Comparison of ENCODE assay signal across 15 cellular contexts in the genomic region with DNA sequence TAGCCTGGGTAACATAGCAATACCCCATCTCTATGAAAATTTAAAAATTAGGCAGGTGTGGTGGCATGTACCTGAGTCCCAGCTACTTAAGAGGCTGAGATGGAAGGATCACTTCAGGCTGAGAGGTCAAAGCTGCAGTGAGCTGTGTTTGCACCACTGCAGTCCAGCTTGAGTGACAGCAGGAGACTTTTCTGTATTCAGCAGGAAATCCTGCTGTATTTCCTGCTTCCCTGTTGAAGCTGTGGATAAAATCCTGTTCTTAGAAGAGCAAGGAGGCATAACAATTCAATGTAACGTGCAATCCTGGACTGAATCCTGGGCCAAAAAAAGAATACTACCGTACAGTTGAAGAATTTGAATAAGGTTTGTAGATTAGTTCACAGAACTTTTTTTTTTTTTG.
"Had no signal": no experiment of that assay in that cellular context is flagged by ENCODE, and none has a peak within 500 bp of the region (broad histone marks: within the 10 kb centered on the region; RNA-seq: fewer than 3 reads in every experiment).

No MANE protein-coding gene starts in this region.

- H3K27ac ChIP-seq: breast epithelium, coronary artery, esophagus muscularis mucosa, tibial nerve, vagina had no signal

- H3K4me1 ChIP-seq: breast epithelium had no signal

- H3K9me3 ChIP-seq: breast epithelium, esophagus muscularis mucosa, tibial nerve, vagina had no signal

- ATAC-seq: activated CD4-positive, CD25-positive, alpha-beta regulatory T cell treated with anti-CD3 and anti-CD28 coated beads, Interleukin-2, amount 50 U/mL, for 24 hours; activated CD8-positive, alpha-beta T cell treated with anti-CD3 and anti-CD28 coated beads, Interleukin-2, amount 10 ng/mL, durations not matched to agents 7 days and 5 days had no signal

- H3K4me3 ChIP-seq: breast epithelium, coronary artery, esophagus muscularis mucosa, tibial nerve, vagina had no signal

- H3K36me3 ChIP-seq: breast epithelium had no signal

- DNase-seq: activated CD4-positive, alpha-beta T cell treated with anti-CD3 and anti-CD28 coated beads, Interleukin-2, amount 10 ng/mL, durations not matched to agents 7 days and 5 days; activated CD8-positive, alpha-beta T cell treated with anti-CD3 and anti-CD28 coated beads, Interleukin-2, amount 10 ng/mL, durations not matched to agents 7 days and 5 days; activated naive CD4-positive, alpha-beta T cell treated with anti-CD3 and anti-CD28 coated beads, Interleukin-2, amount 50 U/mL, for 16 hours; activated T-cell treated with anti-CD3 and anti-CD28 coated beads, Interleukin-2, amount 50 U/mL, for 24 hours; effector CD4-positive, alpha-beta T cell; mammary epithelial cell; occipital lobe; stimulated activated CD4-positive, alpha-beta T cell treated with anti-CD3 and anti-CD28 coated beads, Interleukin-2, amount 100 ng/mL, for 24 hours; T-helper 9 cell had no signal

- H3K27me3 ChIP-seq: breast epithelium, esophagus muscularis mucosa, tibial nerve, vagina had no signal
